1 cellular context compared by ENCODE assay signal in the genomic region with DNA sequence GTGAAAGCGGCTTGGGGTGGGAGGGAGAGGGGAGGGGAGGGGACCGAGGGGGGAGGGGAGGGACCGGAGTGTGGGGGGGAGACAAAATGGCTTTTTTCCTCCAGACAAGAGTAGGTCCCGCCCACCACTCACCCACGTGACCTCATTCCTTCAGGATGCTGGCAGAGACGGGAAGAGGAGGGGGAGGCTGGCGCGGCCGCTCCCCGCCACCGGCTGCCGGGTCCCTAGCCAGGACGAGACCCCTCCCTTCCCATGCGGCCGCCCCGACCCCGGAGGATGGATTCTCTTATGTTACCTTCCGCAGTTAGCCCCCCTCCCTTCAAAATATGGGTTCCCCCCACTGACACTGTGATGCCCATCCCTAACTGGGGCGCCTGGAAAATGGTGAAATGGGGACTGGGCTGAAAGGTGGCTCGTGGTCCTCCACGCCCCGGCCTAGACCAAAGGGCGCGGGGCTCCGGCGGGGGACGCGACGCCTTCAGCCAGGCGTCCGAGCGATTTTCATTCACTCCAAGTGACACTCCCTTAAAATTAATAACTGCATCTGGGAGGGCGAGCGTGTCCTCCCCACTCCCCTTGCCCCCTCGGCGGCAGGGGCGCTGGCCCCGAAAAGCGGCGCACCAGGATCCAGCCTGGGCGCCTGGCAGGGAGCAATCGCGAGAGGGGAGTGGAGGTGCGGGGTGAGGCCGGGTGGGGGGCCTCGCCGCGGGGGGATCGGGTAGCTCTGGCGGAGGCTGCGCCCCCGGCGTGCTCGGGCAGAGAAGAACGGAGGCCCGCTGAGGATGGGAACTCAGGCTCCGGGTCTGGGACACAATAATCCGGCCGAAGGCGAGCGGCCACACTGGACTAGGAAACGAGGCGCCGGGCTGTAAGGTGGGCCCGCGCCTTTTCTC.
TF ChIP-seq lines count a peak whose summit lies in the region.

A gene (minus strand): TSS at position 8 of the 893 bp plus-strand sequence. CDS start 7,934 bp downstream, outside the sequence.

TF ChIP-seq in HEK293, 187 proteins besides CTCF, POLR2A, EP300 and RAD21 (continued from another document and continues in another):
- TF ChIP-seq, protein P1, sequence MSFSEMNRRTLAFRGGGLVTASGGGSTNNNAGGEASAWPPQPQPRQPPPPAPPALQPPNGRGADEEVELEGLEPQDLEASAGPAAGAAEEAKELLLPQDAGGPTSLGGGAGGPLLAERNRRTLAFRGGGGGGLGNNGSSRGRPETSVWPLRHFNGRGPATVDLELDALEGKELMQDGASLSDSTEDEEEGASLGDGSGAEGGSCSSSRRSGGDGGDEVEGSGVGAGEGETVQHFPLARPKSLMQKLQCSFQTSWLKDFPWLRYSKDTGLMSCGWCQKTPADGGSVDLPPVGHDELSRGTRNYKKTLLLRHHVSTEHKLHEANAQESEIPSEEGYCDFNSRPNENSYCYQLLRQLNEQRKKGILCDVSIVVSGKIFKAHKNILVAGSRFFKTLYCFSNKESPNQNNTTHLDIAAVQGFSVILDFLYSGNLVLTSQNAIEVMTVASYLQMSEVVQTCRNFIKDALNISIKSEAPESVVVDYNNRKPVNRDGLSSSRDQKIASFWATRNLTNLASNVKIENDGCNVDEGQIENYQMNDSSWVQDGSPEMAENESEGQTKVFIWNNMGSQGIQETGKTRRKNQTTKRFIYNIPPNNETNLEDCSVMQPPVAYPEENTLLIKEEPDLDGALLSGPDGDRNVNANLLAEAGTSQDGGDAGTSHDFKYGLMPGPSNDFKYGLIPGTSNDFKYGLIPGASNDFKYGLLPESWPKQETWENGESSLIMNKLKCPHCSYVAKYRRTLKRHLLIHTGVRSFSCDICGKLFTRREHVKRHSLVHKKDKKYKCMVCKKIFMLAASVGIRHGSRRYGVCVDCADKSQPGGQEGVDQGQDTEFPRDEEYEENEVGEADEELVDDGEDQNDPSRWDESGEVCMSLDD (tag by site-specific recombination; IDR thresholded peaks at IDR 0.05): peak; percentile 82
- TF ChIP-seq ZNF416 (tag by site-specific recombination; IDR thresholded peaks at IDR 0.05) (no peak), ZNF600 (tag by site-specific recombination; IDR thresholded peaks at IDR 0.05) (no peak), EGR2 (tag by site-specific recombination; IDR thresholded peaks at IDR 0.05; ENCODE audit: low read depth) (peak; percentile 10), GFI1B (tag by site-specific recombination; IDR thresholded peaks at IDR 0.05) (no peak), ZFP37 (tag by site-specific recombination; IDR thresholded peaks at IDR 0.05) (peak; percentile 67; the same call in 1 of the 2 replicates), KLF1 (tag by site-specific recombination; IDR thresholded peaks at IDR 0.05) (no peak; the same call in 1 of the 2 replicates), KLF9 (tag by site-specific recombination; IDR thresholded peaks at IDR 0.05; ENCODE audit: low read depth) (peak; percentile 22), ZNF114 (tag by site-specific recombination; IDR thresholded peaks at IDR 0.05) (no peak), ZNF292 (tag by site-specific recombination; IDR thresholded peaks at IDR 0.05; ENCODE audit: borderline replicate concordance, low read depth) (no peak), ZNF837 (tag by site-specific recombination; IDR thresholded peaks at IDR 0.05) (0 out of 2 replicates have a peak, but pooled peaks have one; percentile 9), ZNF146 (tag by site-specific recombination; IDR thresholded peaks at IDR 0.05) (no peak), YY1 (tag by site-specific recombination; IDR thresholded peaks at IDR 0.05) (0 out of 2 replicates have a peak, but pooled peaks have one; percentile 28), GLI2 (tag by site-specific recombination; IDR thresholded peaks at IDR 0.05; ENCODE audit: borderline replicate concordance, low read depth) (no peak), SP2 (tag by site-specific recombination; IDR thresholded peaks at IDR 0.05) (peak; percentile 47; the same call in 1 of the 2 replicates), RBAK (tag by site-specific recombination; IDR thresholded peaks at IDR 0.05) (no peak), FEZF1 (tag by site-specific recombination; IDR thresholded peaks at IDR 0.05) (no peak), ZNF521 (tag by site-specific recombination; IDR thresholded peaks at IDR 0.05) (no peak), ZNF610 (tag by site-specific recombination; IDR thresholded peaks at IDR 0.05; ENCODE audit: borderline replicate concordance) (peak; percentile 84), ZNF404 (tag by site-specific recombination; IDR thresholded peaks at IDR 0.05) (no peak), ZNF155 (tag by site-specific recombination; IDR thresholded peaks at IDR 0.05) (no peak), ZNF529 (tag by site-specific recombination; IDR thresholded peaks at IDR 0.05; ENCODE audit: insufficient replicate concordance) (no peak), ZNF366 (tag by site-specific recombination; conservative IDR thresholded peaks at IDR 0.05) (no peak), KLF8 (tag by site-specific recombination; IDR thresholded peaks at IDR 0.05) (peak; percentile 84), ZNF302 (tag by site-specific recombination; IDR thresholded peaks at IDR 0.05; ENCODE audit: low read depth) (no peak), ZNF19 (tag by site-specific recombination; IDR thresholded peaks at IDR 0.05; ENCODE audit: low read depth) (no peak), ZNF335 (tag by site-specific recombination; conservative IDR thresholded peaks at IDR 0.05) (peak; percentile 64; the same call in 1 of the 2 replicates)
- TF ChIP-seq, protein P2, sequence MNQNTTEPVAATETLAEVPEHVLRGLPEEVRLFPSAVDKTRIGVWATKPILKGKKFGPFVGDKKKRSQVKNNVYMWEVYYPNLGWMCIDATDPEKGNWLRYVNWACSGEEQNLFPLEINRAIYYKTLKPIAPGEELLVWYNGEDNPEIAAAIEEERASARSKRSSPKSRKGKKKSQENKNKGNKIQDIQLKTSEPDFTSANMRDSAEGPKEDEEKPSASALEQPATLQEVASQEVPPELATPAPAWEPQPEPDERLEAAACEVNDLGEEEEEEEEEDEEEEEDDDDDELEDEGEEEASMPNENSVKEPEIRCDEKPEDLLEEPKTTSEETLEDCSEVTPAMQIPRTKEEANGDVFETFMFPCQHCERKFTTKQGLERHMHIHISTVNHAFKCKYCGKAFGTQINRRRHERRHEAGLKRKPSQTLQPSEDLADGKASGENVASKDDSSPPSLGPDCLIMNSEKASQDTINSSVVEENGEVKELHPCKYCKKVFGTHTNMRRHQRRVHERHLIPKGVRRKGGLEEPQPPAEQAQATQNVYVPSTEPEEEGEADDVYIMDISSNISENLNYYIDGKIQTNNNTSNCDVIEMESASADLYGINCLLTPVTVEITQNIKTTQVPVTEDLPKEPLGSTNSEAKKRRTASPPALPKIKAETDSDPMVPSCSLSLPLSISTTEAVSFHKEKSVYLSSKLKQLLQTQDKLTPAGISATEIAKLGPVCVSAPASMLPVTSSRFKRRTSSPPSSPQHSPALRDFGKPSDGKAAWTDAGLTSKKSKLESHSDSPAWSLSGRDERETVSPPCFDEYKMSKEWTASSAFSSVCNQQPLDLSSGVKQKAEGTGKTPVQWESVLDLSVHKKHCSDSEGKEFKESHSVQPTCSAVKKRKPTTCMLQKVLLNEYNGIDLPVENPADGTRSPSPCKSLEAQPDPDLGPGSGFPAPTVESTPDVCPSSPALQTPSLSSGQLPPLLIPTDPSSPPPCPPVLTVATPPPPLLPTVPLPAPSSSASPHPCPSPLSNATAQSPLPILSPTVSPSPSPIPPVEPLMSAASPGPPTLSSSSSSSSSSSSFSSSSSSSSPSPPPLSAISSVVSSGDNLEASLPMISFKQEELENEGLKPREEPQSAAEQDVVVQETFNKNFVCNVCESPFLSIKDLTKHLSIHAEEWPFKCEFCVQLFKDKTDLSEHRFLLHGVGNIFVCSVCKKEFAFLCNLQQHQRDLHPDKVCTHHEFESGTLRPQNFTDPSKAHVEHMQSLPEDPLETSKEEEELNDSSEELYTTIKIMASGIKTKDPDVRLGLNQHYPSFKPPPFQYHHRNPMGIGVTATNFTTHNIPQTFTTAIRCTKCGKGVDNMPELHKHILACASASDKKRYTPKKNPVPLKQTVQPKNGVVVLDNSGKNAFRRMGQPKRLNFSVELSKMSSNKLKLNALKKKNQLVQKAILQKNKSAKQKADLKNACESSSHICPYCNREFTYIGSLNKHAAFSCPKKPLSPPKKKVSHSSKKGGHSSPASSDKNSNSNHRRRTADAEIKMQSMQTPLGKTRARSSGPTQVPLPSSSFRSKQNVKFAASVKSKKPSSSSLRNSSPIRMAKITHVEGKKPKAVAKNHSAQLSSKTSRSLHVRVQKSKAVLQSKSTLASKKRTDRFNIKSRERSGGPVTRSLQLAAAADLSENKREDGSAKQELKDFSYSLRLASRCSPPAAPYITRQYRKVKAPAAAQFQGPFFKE (tag by site-specific recombination; IDR thresholded peaks at IDR 0.05; ENCODE audit: borderline replicate concordance): no peak; the same call in 1 of the 2 replicates
- TF ChIP-seq, protein P3, sequence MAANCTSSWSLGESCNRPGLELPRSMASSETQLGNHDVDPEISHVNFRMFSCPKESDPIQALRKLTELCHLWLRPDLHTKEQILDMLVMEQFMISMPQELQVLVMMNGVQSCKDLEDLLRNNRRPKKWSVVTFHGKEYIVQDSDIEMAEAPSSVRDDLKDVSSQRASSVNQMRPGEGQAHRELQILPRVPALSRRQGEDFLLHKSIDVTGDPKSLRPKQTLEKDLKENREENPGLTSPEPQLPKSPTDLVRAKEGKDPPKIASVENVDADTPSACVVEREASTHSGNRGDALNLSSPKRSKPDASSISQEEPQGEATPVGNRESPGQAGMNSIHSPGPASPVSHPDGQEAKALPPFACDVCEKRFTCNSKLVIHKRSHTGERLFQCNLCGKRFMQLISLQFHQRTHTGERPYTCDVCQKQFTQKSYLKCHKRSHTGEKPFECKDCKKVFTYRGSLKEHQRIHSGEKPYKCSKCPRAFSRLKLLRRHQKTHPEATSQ (tag by site-specific recombination; IDR thresholded peaks at IDR 0.05): no peak
- TF ChIP-seq, protein P4, sequence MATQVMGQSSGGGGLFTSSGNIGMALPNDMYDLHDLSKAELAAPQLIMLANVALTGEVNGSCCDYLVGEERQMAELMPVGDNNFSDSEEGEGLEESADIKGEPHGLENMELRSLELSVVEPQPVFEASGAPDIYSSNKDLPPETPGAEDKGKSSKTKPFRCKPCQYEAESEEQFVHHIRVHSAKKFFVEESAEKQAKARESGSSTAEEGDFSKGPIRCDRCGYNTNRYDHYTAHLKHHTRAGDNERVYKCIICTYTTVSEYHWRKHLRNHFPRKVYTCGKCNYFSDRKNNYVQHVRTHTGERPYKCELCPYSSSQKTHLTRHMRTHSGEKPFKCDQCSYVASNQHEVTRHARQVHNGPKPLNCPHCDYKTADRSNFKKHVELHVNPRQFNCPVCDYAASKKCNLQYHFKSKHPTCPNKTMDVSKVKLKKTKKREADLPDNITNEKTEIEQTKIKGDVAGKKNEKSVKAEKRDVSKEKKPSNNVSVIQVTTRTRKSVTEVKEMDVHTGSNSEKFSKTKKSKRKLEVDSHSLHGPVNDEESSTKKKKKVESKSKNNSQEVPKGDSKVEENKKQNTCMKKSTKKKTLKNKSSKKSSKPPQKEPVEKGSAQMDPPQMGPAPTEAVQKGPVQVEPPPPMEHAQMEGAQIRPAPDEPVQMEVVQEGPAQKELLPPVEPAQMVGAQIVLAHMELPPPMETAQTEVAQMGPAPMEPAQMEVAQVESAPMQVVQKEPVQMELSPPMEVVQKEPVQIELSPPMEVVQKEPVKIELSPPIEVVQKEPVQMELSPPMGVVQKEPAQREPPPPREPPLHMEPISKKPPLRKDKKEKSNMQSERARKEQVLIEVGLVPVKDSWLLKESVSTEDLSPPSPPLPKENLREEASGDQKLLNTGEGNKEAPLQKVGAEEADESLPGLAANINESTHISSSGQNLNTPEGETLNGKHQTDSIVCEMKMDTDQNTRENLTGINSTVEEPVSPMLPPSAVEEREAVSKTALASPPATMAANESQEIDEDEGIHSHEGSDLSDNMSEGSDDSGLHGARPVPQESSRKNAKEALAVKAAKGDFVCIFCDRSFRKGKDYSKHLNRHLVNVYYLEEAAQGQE (tag by site-specific recombination; IDR thresholded peaks at IDR 0.05): no peak
- TF ChIP-seq, protein P5, sequence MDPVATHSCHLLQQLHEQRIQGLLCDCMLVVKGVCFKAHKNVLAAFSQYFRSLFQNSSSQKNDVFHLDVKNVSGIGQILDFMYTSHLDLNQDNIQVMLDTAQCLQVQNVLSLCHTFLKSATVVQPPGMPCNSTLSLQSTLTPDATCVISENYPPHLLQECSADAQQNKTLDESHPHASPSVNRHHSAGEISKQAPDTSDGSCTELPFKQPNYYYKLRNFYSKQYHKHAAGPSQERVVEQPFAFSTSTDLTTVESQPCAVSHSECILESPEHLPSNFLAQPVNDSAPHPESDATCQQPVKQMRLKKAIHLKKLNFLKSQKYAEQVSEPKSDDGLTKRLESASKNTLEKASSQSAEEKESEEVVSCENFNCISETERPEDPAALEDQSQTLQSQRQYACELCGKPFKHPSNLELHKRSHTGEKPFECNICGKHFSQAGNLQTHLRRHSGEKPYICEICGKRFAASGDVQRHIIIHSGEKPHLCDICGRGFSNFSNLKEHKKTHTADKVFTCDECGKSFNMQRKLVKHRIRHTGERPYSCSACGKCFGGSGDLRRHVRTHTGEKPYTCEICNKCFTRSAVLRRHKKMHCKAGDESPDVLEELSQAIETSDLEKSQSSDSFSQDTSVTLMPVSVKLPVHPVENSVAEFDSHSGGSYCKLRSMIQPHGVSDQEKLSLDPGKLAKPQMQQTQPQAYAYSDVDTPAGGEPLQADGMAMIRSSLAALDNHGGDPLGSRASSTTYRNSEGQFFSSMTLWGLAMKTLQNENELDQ (tag by site-specific recombination; IDR thresholded peaks at IDR 0.05; ENCODE audit: low read depth): no peak
- TF ChIP-seq, protein P6, sequence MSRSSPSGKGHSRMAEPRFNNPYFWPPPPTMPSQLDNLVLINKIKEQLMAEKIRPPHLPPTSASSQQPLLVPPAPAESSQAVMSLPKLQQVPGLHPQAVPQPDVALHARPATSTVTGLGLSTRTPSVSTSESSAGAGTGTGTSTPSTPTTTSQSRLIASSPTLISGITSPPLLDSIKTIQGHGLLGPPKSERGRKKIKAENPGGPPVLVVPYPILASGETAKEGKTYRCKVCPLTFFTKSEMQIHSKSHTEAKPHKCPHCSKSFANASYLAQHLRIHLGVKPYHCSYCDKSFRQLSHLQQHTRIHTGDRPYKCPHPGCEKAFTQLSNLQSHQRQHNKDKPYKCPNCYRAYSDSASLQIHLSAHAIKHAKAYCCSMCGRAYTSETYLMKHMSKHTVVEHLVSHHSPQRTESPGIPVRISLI (tag by site-specific recombination; IDR thresholded peaks at IDR 0.05): no peak
- TF ChIP-seq, protein P7, sequence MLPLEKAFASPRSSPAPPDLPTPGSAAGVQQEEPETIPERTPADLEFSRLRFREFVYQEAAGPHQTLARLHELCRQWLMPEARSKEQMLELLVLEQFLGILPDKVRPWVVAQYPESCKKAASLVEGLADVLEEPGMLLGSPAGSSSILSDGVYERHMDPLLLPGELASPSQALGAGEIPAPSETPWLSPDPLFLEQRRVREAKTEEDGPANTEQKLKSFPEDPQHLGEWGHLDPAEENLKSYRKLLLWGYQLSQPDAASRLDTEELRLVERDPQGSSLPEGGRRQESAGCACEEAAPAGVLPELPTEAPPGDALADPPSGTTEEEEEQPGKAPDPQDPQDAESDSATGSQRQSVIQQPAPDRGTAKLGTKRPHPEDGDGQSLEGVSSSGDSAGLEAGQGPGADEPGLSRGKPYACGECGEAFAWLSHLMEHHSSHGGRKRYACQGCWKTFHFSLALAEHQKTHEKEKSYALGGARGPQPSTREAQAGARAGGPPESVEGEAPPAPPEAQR (tag by site-specific recombination; IDR thresholded peaks at IDR 0.05): no peak
